ENCODE assay signal across 1 cellular context in genomic region chr2:74199275-74199701, GRCh38.
TF ChIP-seq lines count a peak whose summit lies in the region.

No MANE protein-coding gene starts in this region.

TF ChIP-seq in K562, 482 proteins besides CTCF, POLR2A, EP300 and RAD21 (continued from another document and continues in another):
- TF ChIP-seq ATF3 (IDR thresholded peaks at IDR 0.05) (peak; percentile 28; the same call in 1 of the 2 replicates), ATF3 (CRISPR knock-in tag; conservative IDR thresholded peaks at IDR 0.05) (no peak), SETDB1 (IDR thresholded peaks at IDR 0.05; ENCODE audit: low read length) (no peak), HDGF (IDR thresholded peaks at IDR 0.05) (no peak), NFIX (CRISPR knock-in tag; IDR thresholded peaks at IDR 0.05; ENCODE audit: low read depth) (no peak), U2AF2 (optimal IDR thresholded peaks at IDR 0.05; ENCODE audit: low read depth, low read length) (no peak), PRDM10 (IDR thresholded peaks at IDR 0.05; ENCODE audit: partially characterized antibody) (peak; percentile 18), HMG20B (CRISPR knock-in tag; IDR thresholded peaks at IDR 0.05) (no peak), RUNX1 (IDR thresholded peaks at IDR 0.05; ENCODE audit: low read depth) (no peak), ZNF830 (CRISPR knock-in tag; IDR thresholded peaks at IDR 0.05) (no peak), EWSR1 (IDR thresholded peaks at IDR 0.05; ENCODE audit: borderline replicate concordance, low read depth, partially characterized antibody) (no peak), CBFA2T3 (IDR thresholded peaks at IDR 0.05) (no peak), HES1 (IDR thresholded peaks at IDR 0.05; ENCODE audit: low read depth) (peak; percentile 20; the same call in 1 of the 2 replicates), SMARCE1 (IDR thresholded peaks at IDR 0.05) (no peak), MAFK (IDR thresholded peaks at IDR 0.05; ENCODE audit: low read length) (no peak), MTA3 (IDR thresholded peaks at IDR 0.05; ENCODE audit: borderline replicate concordance) (peak; percentile 26; the same call in 1 of the 2 replicates), L3MBTL2 (IDR thresholded peaks at IDR 0.05) (no peak), KLF1 (tag; IDR thresholded peaks at IDR 0.05) (no peak), TBL1XR1 (IDR thresholded peaks at IDR 0.05; ENCODE audit: low read length in 2 of 2) (0 out of 4 replicates have a peak, but pooled peaks of 1 of the 2 experiments have one; percentile 11), E2F6 (IDR thresholded peaks at IDR 0.05; ENCODE audit: borderline replicate concordance in 1 of 2, extremely low read depth in 1 of 2, insufficient read depth in 1 of 2, insufficient read length in 1 of 2, low read depth in 1 of 2, low read length in 1 of 2, poor library complexity in 1 of 2, severe bottlenecking in 1 of 2) (no peak), CEBPB (tag; IDR thresholded peaks at IDR 0.05) (peak; percentile 87), ZNF639 (CRISPR knock-in tag; conservative IDR thresholded peaks at IDR 0.05 in 1 of 2, IDR thresholded peaks at IDR 0.05 in 1 of 2) (no peak), SREBF1 (IDR thresholded peaks at IDR 0.05; ENCODE audit: borderline replicate concordance, low read depth, low read length) (peak; percentile 40; the same call in 1 of the 2 replicates), NRF1 (conservative IDR thresholded peaks at IDR 0.05 in 1 of 2, IDR thresholded peaks at IDR 0.05 in 1 of 2) (no peak), KAT7 (CRISPR knock-in tag; IDR thresholded peaks at IDR 0.05; ENCODE audit: borderline replicate concordance) (peak; percentile 21), GABPB1 (CRISPR knock-in tag; IDR thresholded peaks at IDR 0.05) (no peak), CTBP1 (IDR thresholded peaks at IDR 0.05; ENCODE audit: borderline replicate concordance) (peak; percentile 14; the same call in 1 of the 2 replicates), ZNF695 (CRISPR knock-in tag; IDR thresholded peaks at IDR 0.05) (no peak), ELF2 (CRISPR knock-in tag; IDR thresholded peaks at IDR 0.05) (no peak), CREBBP (IDR thresholded peaks at IDR 0.05; ENCODE audit: low read depth, low read length) (no peak), ZNF212 (CRISPR knock-in tag; IDR thresholded peaks at IDR 0.05) (0 out of 2 replicates have a peak, but pooled peaks have one; percentile 20), ZNF316 (IDR thresholded peaks at IDR 0.05) (no peak), FOXJ3 (CRISPR knock-in tag; IDR thresholded peaks at IDR 0.05) (no peak), MTA1 (IDR thresholded peaks at IDR 0.05; ENCODE audit: borderline replicate concordance) (no peak), ZNF699 (CRISPR knock-in tag; IDR thresholded peaks at IDR 0.05; ENCODE audit: insufficient replicate concordance) (no peak), NELFE (IDR thresholded peaks at IDR 0.05; ENCODE audit: insufficient read depth, insufficient read length) (no peak), CEBPG (CRISPR knock-in tag; IDR thresholded peaks at IDR 0.05) (no peak), CEBPG (tag; conservative IDR thresholded peaks at IDR 0.05 in 1 of 2, IDR thresholded peaks at IDR 0.05 in 1 of 2) (peak; percentile 50 to 89; a peak in 3 of 4 replicates), ZNF384 (IDR thresholded peaks at IDR 0.05; ENCODE audit: low read depth, low read length) (no peak), ZNF41 (CRISPR knock-in tag; conservative IDR thresholded peaks at IDR 0.05) (peak; percentile 35; the same call in 1 of the 2 replicates), ZBTB7A (IDR thresholded peaks at IDR 0.05; ENCODE audit: borderline replicate concordance, control insufficient read depth, low read depth, low read length) (no peak), ZSCAN29 (IDR thresholded peaks at IDR 0.05) (no peak), GTF2F1 (IDR thresholded peaks at IDR 0.05; ENCODE audit: low read depth, low read length) (no peak), NCOA2 (IDR thresholded peaks at IDR 0.05; ENCODE audit: partially characterized antibody in 2 of 2) (no peak), DACH1 (IDR thresholded peaks at IDR 0.05; ENCODE audit: partially characterized antibody) (no peak), HDAC2 (IDR thresholded peaks at IDR 0.05) (peak; percentile 27; the same call in 1 of the 2 replicates), FOXA1 (IDR thresholded peaks at IDR 0.05; ENCODE audit: borderline replicate concordance) (no peak), SRSF3 (IDR thresholded peaks at IDR 0.05; ENCODE audit: insufficient read depth, low read length) (no peak), BCLAF1 (IDR thresholded peaks at IDR 0.05; ENCODE audit: borderline replicate concordance in 1 of 2, control insufficient read depth in 1 of 2, low read depth in 2 of 2, low read length in 1 of 2) (no peak), ZBTB8A (IDR thresholded peaks at IDR 0.05; ENCODE audit: partially characterized antibody) (no peak)
- TF ChIP-seq, protein P1, sequence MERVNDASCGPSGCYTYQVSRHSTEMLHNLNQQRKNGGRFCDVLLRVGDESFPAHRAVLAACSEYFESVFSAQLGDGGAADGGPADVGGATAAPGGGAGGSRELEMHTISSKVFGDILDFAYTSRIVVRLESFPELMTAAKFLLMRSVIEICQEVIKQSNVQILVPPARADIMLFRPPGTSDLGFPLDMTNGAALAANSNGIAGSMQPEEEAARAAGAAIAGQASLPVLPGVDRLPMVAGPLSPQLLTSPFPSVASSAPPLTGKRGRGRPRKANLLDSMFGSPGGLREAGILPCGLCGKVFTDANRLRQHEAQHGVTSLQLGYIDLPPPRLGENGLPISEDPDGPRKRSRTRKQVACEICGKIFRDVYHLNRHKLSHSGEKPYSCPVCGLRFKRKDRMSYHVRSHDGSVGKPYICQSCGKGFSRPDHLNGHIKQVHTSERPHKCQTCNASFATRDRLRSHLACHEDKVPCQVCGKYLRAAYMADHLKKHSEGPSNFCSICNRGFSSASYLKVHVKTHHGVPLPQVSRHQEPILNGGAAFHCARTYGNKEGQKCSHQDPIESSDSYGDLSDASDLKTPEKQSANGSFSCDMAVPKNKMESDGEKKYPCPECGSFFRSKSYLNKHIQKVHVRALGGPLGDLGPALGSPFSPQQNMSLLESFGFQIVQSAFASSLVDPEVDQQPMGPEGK (CRISPR knock-in tag; IDR thresholded peaks at IDR 0.05; ENCODE audit: borderline replicate concordance) = no peak
- TF ChIP-seq, protein P2, sequence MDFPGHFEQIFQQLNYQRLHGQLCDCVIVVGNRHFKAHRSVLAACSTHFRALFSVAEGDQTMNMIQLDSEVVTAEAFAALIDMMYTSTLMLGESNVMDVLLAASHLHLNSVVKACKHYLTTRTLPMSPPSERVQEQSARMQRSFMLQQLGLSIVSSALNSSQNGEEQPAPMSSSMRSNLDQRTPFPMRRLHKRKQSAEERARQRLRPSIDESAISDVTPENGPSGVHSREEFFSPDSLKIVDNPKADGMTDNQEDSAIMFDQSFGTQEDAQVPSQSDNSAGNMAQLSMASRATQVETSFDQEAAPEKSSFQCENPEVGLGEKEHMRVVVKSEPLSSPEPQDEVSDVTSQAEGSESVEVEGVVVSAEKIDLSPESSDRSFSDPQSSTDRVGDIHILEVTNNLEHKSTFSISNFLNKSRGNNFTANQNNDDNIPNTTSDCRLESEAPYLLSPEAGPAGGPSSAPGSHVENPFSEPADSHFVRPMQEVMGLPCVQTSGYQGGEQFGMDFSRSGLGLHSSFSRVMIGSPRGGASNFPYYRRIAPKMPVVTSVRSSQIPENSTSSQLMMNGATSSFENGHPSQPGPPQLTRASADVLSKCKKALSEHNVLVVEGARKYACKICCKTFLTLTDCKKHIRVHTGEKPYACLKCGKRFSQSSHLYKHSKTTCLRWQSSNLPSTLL (IDR thresholded peaks at IDR 0.05) = no peak
- TF ChIP-seq, protein P3, sequence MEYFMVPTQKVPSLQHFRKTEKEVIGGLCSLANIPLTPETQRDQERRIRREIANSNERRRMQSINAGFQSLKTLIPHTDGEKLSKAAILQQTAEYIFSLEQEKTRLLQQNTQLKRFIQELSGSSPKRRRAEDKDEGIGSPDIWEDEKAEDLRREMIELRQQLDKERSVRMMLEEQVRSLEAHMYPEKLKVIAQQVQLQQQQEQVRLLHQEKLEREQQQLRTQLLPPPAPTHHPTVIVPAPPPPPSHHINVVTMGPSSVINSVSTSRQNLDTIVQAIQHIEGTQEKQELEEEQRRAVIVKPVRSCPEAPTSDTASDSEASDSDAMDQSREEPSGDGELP (CRISPR knock-in tag; IDR thresholded peaks at IDR 0.05; ENCODE audit: borderline replicate concordance) = no peak
- TF ChIP-seq, protein P4, sequence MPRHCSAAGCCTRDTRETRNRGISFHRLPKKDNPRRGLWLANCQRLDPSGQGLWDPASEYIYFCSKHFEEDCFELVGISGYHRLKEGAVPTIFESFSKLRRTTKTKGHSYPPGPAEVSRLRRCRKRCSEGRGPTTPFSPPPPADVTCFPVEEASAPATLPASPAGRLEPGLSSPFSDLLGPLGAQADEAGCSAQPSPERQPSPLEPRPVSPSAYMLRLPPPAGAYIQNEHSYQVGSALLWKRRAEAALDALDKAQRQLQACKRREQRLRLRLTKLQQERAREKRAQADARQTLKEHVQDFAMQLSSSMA (CRISPR knock-in tag; IDR thresholded peaks at IDR 0.05) = 0 out of 2 replicates have a peak, but pooled peaks have one; percentile 5
